14 cellular contexts compared by ENCODE assay signal in the genomic region with DNA sequence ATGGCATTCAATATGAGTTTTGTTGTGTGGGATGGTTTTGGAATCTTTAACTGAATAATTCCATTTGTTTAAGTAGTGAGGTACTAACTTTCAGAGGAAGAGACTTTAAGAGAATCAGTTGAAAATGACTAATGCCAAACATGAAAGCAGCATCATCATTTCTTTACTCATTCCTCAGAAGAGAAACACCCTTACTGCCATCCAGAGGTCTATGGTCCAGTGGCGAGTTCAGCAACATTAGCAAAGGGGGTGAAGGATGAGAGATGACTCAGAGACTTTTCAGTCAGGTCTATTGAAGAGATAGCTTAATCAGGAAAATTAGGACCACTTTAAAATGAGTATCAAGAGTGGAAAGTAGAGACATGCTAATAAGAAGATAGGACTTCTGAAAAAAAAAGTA.
A peak's percentile ranks its signal among the peaks of the same experiment; 100 is the strongest.
DNase-seq lines count a peak whose midpoint lies in the region; ATAC-seq and TF ChIP-seq lines count a peak whose summit lies in the region.
"Had no signal": no experiment of that assay in that cellular context is flagged by ENCODE, and none has a peak within 500 bp of the region (broad histone marks: within the 10 kb centered on the region; RNA-seq: fewer than 3 reads in every experiment).

No MANE protein-coding gene starts in this region.

- no peaks in the 10 kb centered on the region for H3K27me3 ChIP-seq in left lung
- no peaks in the 10 kb centered on the region for H3K27me3 ChIP-seq in tibial artery

- H3K36me3 ChIP-seq in left lung: no peaks in the 10 kb centered on the region
- H3K36me3 ChIP-seq in tibial artery: no peaks in the 10 kb centered on the region

- no peaks in the 10 kb centered on the region for H3K9me3 Mint-ChIP-seq in endothelial cell (ENCODE audit: unreplicated experiment)
- H3K9me3 Mint-ChIP-seq: dendritic cell treated with granulocyte-macrophage colony-stimulating factor and Interleukin-4, amounts not matched to agents 40 ng/mL and 50 ng/mL, for 4 days had no signal

- ATAC-seq in GM18511 (IDR thresholded peaks at IDR 0.05; ENCODE audit: unreplicated experiment) (peak; percentile 54), GM21825 (IDR thresholded peaks at IDR 0.05; ENCODE audit: unreplicated experiment) (peak; percentile 45), HG03565 (IDR thresholded peaks at IDR 0.05; ENCODE audit: unreplicated experiment) (peak; percentile 69), left lung (no peak)

- no peaks in the 10 kb centered on the region for H3K9me3 ChIP-seq in left lung
- no peaks in the 10 kb centered on the region for H3K9me3 ChIP-seq in tibial artery

- H3K4me1 ChIP-seq in left lung (no peaks in the 10 kb centered on the region), tibial artery (no peaks in the 10 kb centered on the region)

- DNase-seq in glomerular visceral epithelial cell (ENCODE audit: extremely low spot score) (peak; percentile 5), endothelial cell (ENCODE audit: low spot score) (no peak), left lung (no peak), HPDE6-E6E7 (ENCODE audit: extremely low spot score) (no peak), tibial artery (no peak)
- DNase-seq: activated effector memory CD4-positive, alpha-beta T cell treated with anti-CD3 and anti-CD28 coated beads, Interleukin-2, amount 50 U/mL, for 16 hours; hypothalamus; NCI-H1694 treated with DMSO at 0.1 percent for 48 hours; small intestine had no signal

- no peak overlapping the region for H3K27ac ChIP-seq in left lung
- no peak overlapping the region for H3K27ac ChIP-seq in tibial artery
- H3K27ac ChIP-seq: VCaP had no signal

- no peaks in the 10 kb centered on the region for H3K4me1 Mint-ChIP-seq in endothelial cell (ENCODE audit: unreplicated experiment)

- no peak overlapping the region for H3K4me3 Mint-ChIP-seq in endothelial cell (ENCODE audit: unreplicated experiment)
- H3K4me3 Mint-ChIP-seq: dendritic cell treated with granulocyte-macrophage colony-stimulating factor and Interleukin-4, amounts not matched to agents 40 ng/mL and 50 ng/mL, for 4 days had no signal

- H3K4me3 ChIP-seq in left lung: no peak overlapping the region
- no peak overlapping the region for H3K4me3 ChIP-seq in tibial artery

- no peak for TF ChIP-seq CTCF in endothelial cell (IDR thresholded peaks at IDR 0.05; ENCODE audit: unreplicated experiment)
- no peak for TF ChIP-seq CTCF in left lung (IDR thresholded peaks at IDR 0.05)
- no peak for TF ChIP-seq CTCF in tibial artery (IDR thresholded peaks at IDR 0.05)

- H3K27me3 Mint-ChIP-seq in endothelial cell (ENCODE audit: unreplicated experiment): no peaks in the 10 kb centered on the region
- H3K27me3 Mint-ChIP-seq: dendritic cell treated with granulocyte-macrophage colony-stimulating factor and Interleukin-4, amounts not matched to agents 40 ng/mL and 50 ng/mL, for 4 days had no signal

- no peaks in the 10 kb centered on the region for H3K36me3 Mint-ChIP-seq in endothelial cell (ENCODE audit: low read depth, unreplicated experiment)

- no peak overlapping the region for H3K27ac Mint-ChIP-seq in endothelial cell (ENCODE audit: unreplicated experiment)
- H3K27ac Mint-ChIP-seq: dendritic cell treated with granulocyte-macrophage colony-stimulating factor and Interleukin-4, amounts not matched to agents 40 ng/mL and 50 ng/mL, for 4 days had no signal

- intact Hi-C loops in left lung (cut with DNase I): no loop called here
- intact Hi-C loops in tibial artery (cut with DNase I; ENCODE audit: low total_unique reads): no loop called here
